In genomic region chr1:90434460-90434859, GRCh38 we compare ENCODE assay signal across 11 cellular contexts.
DNase-seq lines count a peak whose midpoint lies in the region; ATAC-seq, FAIRE-seq and TF ChIP-seq lines count a peak whose summit lies in the region.
"Had no signal": no experiment of that assay in that cellular context is flagged by ENCODE, and none has a peak within 500 bp of the region (broad histone marks: within the 10 kb centered on the region; RNA-seq: fewer than 3 reads in every experiment).

No MANE protein-coding gene starts in this region.

- no peaks in the 10 kb centered on the region for H3K79me2 ChIP-seq in K562 (ENCODE audit: control insufficient read depth, insufficient read depth, low read length)

- ATAC-seq in K562, result peak; percentile 81

- 0% methylated on average over 2 of the region's 2 CpGs for WGBS in K562 (ENCODE audit: insufficient coverage, low coverage, missing lambda C conversion rate)
- WGBS in transverse colon (ENCODE audit: low coverage in 1 of 2), 2 donors, result 60 to 80% methylated on average over 1 to 2 of the region's 2 CpGs

- peak; percentile 18 to 42 (median 19); a peak in 2 of 6 replicates for TF ChIP-seq CTCF in K562 (IDR thresholded peaks at IDR 0.05 in 2 of 3, conservative IDR thresholded peaks at IDR 0.05 in 1 of 3; ENCODE audit: insufficient read depth in 2 of 3, low read depth in 1 of 3, low read length in 3 of 3)
- TF ChIP-seq CTCF in transverse colon (IDR thresholded peaks at IDR 0.05), result no peak

- TF ChIP-seq POLR2A in K562 (conservative IDR thresholded peaks at IDR 0.05) (no peak), transverse colon (IDR thresholded peaks at IDR 0.05) (no peak)

- TF ChIP-seq RAD21 in K562 (CRISPR knock-in tag; conservative IDR thresholded peaks at IDR 0.05 in 1 of 2, IDR thresholded peaks at IDR 0.05 in 1 of 2), result no peak

- intact Hi-C loops in K562 (cut with micrococcal nuclease), result no loop called here
- intact Hi-C loops in transverse colon (cut with DNase I; ENCODE audit: low total_unique reads), result no loop called here

- no peak overlapping the region for H3K4me3 ChIP-seq in K562
- H3K4me3 ChIP-seq in transverse colon, result no peak overlapping the region
- H3K4me3 ChIP-seq: thyroid gland had no signal

- POLR2A ChIA-PET in K562 (lab: Yijun Ruan, JAX), result no interaction called here

- H3K27me3 ChIP-seq in K562 (ENCODE audit: control insufficient read depth in 2 of 2, insufficient read depth in 2 of 2, low read length in 2 of 2) (no peaks in the 10 kb centered on the region), transverse colon (no peaks in the 10 kb centered on the region)
- H3K27me3 ChIP-seq: thyroid gland had no signal

- H3K9me3 ChIP-seq in K562 (replicated peaks; ENCODE audit: control insufficient read depth, insufficient read depth, low read depth, low read length) (no peaks in the 10 kb centered on the region), transverse colon (no peaks in the 10 kb centered on the region)
- H3K9me3 ChIP-seq: thyroid gland had no signal

- H3K9me1 ChIP-seq in K562 (ENCODE audit: control insufficient read depth, insufficient read depth, low read length), result peaks cover 3% of the 10 kb centered on the region

- no peaks in the 10 kb centered on the region; the same call in 1 of the 2 replicates for H4K20me1 ChIP-seq in K562 (replicated peaks; ENCODE audit: control insufficient read depth, insufficient read depth, low read length)

- DNase-seq in DMS53 (lab: John Stamatoyannopoulos, UW), result peak; percentile 39
- DNase-seq in DMS53 treated with DMSO at 0.1 percent for 48 hours (lab: John Stamatoyannopoulos, UW; ENCODE audit: unreplicated experiment), result no peak
- DNase-seq in LHCN-M2 (ENCODE audit: low read depth), result peak; percentile 2
- DNase-seq in K562 (ENCODE audit: extremely low read depth in 1 of 4, low spot score in 3 of 4), result peak in 2 of 4 experiments; percentile 10 to 11
- DNase-seq in myocyte (ENCODE audit: low read depth), result peak; percentile 2
- no peak for DNase-seq in activated T-cell treated with anti-CD3 and anti-CD28 coated beads, Interleukin-2, amount 50 U/mL, for 1 hour
- DNase-seq in NCI-H2171 treated with DMSO at 0.1 percent for 48 hours (lab: John Stamatoyannopoulos, UW), result no peak
- DNase-seq in transverse colon, result no peak
- DNase-seq: aorta, thyroid gland had no signal

- H3K36me3 ChIP-seq in K562 (ENCODE audit: control insufficient read depth, insufficient read depth, low read length), result no peaks in the 10 kb centered on the region
- no peaks in the 10 kb centered on the region for H3K36me3 ChIP-seq in transverse colon
- H3K36me3 ChIP-seq: thyroid gland had no signal

- in situ Hi-C loops in K562 (cut with MboI), result no loop called here
- in situ Hi-C loops in transverse colon (cut with MboI; ENCODE audit: low pct_ligation_motif_present in 1 of 4, low pct_unique_long_range_greater_than_20kb in 1 of 4, low sequenced_read_pairs in 3 of 4), result no loop called here

- H3K9ac ChIP-seq in K562 (ENCODE audit: insufficient read depth in 1 of 2, low read depth in 2 of 2, low read length in 2 of 2), result no peak overlapping the region

- H3K27ac ChIP-seq in K562 (ENCODE audit: extremely low read depth, low read depth, low read length) (no peak overlapping the region), transverse colon (no peak overlapping the region)
- H3K27ac ChIP-seq: thyroid gland had no signal

- TF ChIP-seq EP300 in K562 (IDR thresholded peaks at IDR 0.05; ENCODE audit: low read length), result no peak
- TF ChIP-seq EP300 in transverse colon (IDR thresholded peaks at IDR 0.05; ENCODE audit: low read depth), result no peak

- H3K4me2 ChIP-seq in K562 (ENCODE audit: insufficient read depth, low read length), result no peak overlapping the region

- no TSS peak for BruUV-seq in K562 (replicated peaks; lab: Mats Ljungman, UMichigan)

- CTCF ChIA-PET in K562 (lab: Yijun Ruan, JAX; ENCODE audit: low intra/inter-chr PET ratio), result no interaction called here

- no peak for FAIRE-seq in K562 (lab: Jason Lieb, UNC)
- FAIRE-seq: endometrium had no signal

- H2AFZ ChIP-seq in K562 (ENCODE audit: low read depth, low read length), result no peak overlapping the region

- H3K4me1 ChIP-seq in K562 (replicated peaks in 1 of 2; ENCODE audit: control insufficient read depth in 2 of 2, insufficient read depth in 2 of 2, low read length in 2 of 2) (no peaks in the 10 kb centered on the region), transverse colon (no peaks in the 10 kb centered on the region)
- H3K4me1 ChIP-seq: thyroid gland had no signal

TF ChIP-seq in K562, 482 proteins besides CTCF, POLR2A, EP300 and RAD21:
- TF ChIP-seq PKNOX1 (IDR thresholded peaks at IDR 0.05), result no peak
- no peak for TF ChIP-seq PHF21A (IDR thresholded peaks at IDR 0.05; ENCODE audit: borderline replicate concordance, low read depth)
- TF ChIP-seq ZNF75A (CRISPR knock-in tag; IDR thresholded peaks at IDR 0.05), result no peak
- TF ChIP-seq CLOCK (CRISPR knock-in tag; IDR thresholded peaks at IDR 0.05; ENCODE audit: borderline replicate concordance), result no peak
- no peak for TF ChIP-seq HIVEP1 (CRISPR knock-in tag; IDR thresholded peaks at IDR 0.05)
- no peak for TF ChIP-seq HMGXB4 (CRISPR knock-in tag; IDR thresholded peaks at IDR 0.05)
TF ChIP-seq in K562: peak in this region for 0.

Comparison
In these comparisons a context has a peak if more than half of its experiments do, and no peak if none do; other contexts are left out.
1. DNase-seq: peak in DMS53 (single experiment), LHCN-M2 (single experiment) and myocyte (single experiment); none in DMS53 treated with DMSO at 0.1 percent for 48 hours (single experiment), activated T-cell treated with anti-CD3 and anti-CD28 coated beads, Interleukin-2, amount 50 U/mL, for 1 hour (single experiment), NCI-H2171 treated with DMSO at 0.1 percent for 48 hours (single experiment) and transverse colon (single experiment).
2. CTCF ChIP-seq: peak in K562 (3 of 3); none in transverse colon (0 of 5).